In the genomic region with DNA sequence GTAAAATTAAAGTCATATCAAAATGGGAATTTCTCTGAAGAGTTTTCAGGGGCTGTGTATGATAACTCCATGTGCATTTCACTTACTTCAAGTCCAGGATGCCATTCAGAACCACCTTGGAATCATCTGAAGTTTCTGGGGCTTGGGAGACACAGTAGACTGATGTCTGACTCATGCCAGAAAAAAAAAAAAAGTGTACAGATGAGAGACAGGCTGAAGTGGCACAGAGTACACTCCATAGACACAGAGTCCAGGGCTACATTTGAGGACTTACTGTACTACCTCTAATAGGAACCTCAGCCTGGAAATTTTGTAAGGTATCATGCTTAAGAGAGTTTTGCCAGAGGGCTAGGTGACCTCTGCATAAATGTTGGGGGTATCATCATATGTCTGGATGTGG, we compare ENCODE assay signal across 2 cellular contexts.
TF ChIP-seq lines count a peak whose summit lies in the region.

No MANE protein-coding gene starts in this region.

TF ChIP-seq in HepG2, 621 proteins besides CTCF, POLR2A, EP300 and RAD21 (continued from another document and continues in another):
- no peak for TF ChIP-seq ZNF17 (CRISPR knock-in tag; IDR thresholded peaks at IDR 0.05)
- no peak for TF ChIP-seq ZNF674 (CRISPR knock-in tag; IDR thresholded peaks at IDR 0.05; ENCODE audit: low read depth)
- no peak for TF ChIP-seq FOSL2 (CRISPR knock-in tag; IDR thresholded peaks at IDR 0.05)
- TF ChIP-seq E2F1 (CRISPR knock-in tag; IDR thresholded peaks at IDR 0.05), result no peak
- no peak for TF ChIP-seq ZNF644 (CRISPR knock-in tag; IDR thresholded peaks at IDR 0.05; ENCODE audit: low read depth)
- TF ChIP-seq ZNF407 (CRISPR knock-in tag; IDR thresholded peaks at IDR 0.05; ENCODE audit: not compliant biosample characterization), result no peak
- no peak for TF ChIP-seq RNF219 (CRISPR knock-in tag; IDR thresholded peaks at IDR 0.05)
- TF ChIP-seq ZNF510 (CRISPR knock-in tag; IDR thresholded peaks at IDR 0.05; ENCODE audit: low read depth), result no peak
- TF ChIP-seq SIX1 (CRISPR knock-in tag; IDR thresholded peaks at IDR 0.05; ENCODE audit: borderline replicate concordance), result no peak
- TF ChIP-seq GTF2F1 (IDR thresholded peaks at IDR 0.05; ENCODE audit: low read length), result no peak
- no peak for TF ChIP-seq JUN (CRISPR knock-in tag; IDR thresholded peaks at IDR 0.05)
- no peak for TF ChIP-seq ZNF34 (CRISPR knock-in tag; IDR thresholded peaks at IDR 0.05; ENCODE audit: borderline replicate concordance)
- TF ChIP-seq HNRNPLL (IDR thresholded peaks at IDR 0.05; ENCODE audit: low read depth, low read length, poor library complexity, severe bottlenecking), result no peak
- no peak for TF ChIP-seq ARID2 (CRISPR knock-in tag; IDR thresholded peaks at IDR 0.05; ENCODE audit: borderline replicate concordance)
- TF ChIP-seq ZNF556 (CRISPR knock-in tag; IDR thresholded peaks at IDR 0.05; ENCODE audit: borderline replicate concordance), result no peak

TF ChIP-seq in K562, 482 proteins besides CTCF, POLR2A, EP300 and RAD21 (continued from another document):
- 0 out of 2 replicates have a peak, but pooled peaks have one; percentile 15 for TF ChIP-seq ZNF384 (IDR thresholded peaks at IDR 0.05; ENCODE audit: low read depth, low read length)
